ENCODE assay signal across 13 cellular contexts in genomic region chr10:12905067-12905466, GRCh38.
DNase-seq lines count a peak whose midpoint lies in the region; ATAC-seq, FAIRE-seq and TF ChIP-seq lines count a peak whose summit lies in the region.
"Had no signal": no experiment of that assay in that cellular context is flagged by ENCODE, and none has a peak within 500 bp of the region (broad histone marks: within the 10 kb centered on the region; RNA-seq: fewer than 3 reads in every experiment).

No MANE protein-coding gene starts in this region.

- no peak for TF ChIP-seq EP300 in GM12878 (IDR thresholded peaks at IDR 0.05; ENCODE audit: borderline replicate concordance in 1 of 2, control insufficient read depth in 1 of 2, low read depth in 2 of 2, low read length in 2 of 2)
- TF ChIP-seq EP300 in suprapubic skin (IDR thresholded peaks at IDR 0.05), result no peak

- no peaks in the 10 kb centered on the region for H3K9me3 ChIP-seq in GM12878 (replicated peaks; ENCODE audit: control insufficient read depth, insufficient read depth, low read length)
- H3K9me3 ChIP-seq in suprapubic skin, result no peaks in the 10 kb centered on the region
- H3K9me3 ChIP-seq: Caco-2 had no signal

- H3K36me3 ChIP-seq in GM12878 (ENCODE audit: control insufficient read depth in 2 of 2, insufficient read depth in 2 of 2, low read length in 1 of 2) (no peaks in the 10 kb centered on the region), suprapubic skin (no peaks in the 10 kb centered on the region)

- DNase-seq in GM12878 (ENCODE audit: low read depth, low spot score) (no peak), dorsolateral prefrontal cortex (no peak), suprapubic skin (ENCODE audit: low spot score in 2 of 2) (no peak), KBM-7 (no peak), amygdala (lab: John Stamatoyannopoulos, UW) (no peak), ecto neural progenitor cell (ENCODE audit: low spot score) (no peak), 8988T (no peak)
- DNase-seq: Caco-2; CD8-positive, alpha-beta T cell; DND-41; GDM1; HCEC 1CT; HFFc6 had no signal

- H3K4me2 ChIP-seq in GM12878 (ENCODE audit: control insufficient read depth, insufficient read depth), result no peak overlapping the region

- no peak overlapping the region for H3K27ac ChIP-seq in GM12878 (ENCODE audit: control insufficient read depth, insufficient read depth)
- H3K27ac ChIP-seq in dorsolateral prefrontal cortex, result peak overlapping the region in 57 of 59 donors; percentile 40 to 90 (median 75)
- peak overlapping the region; percentile 63 for H3K27ac ChIP-seq in suprapubic skin

- intact Hi-C loops in GM12878 (cut with micrococcal nuclease; ENCODE audit: unreplicated experiment), result loop anchor here (10.0 kb wide), 1 partner anchor 120 kb away; no protein-coding TSS in a partner anchor
- intact Hi-C loops in dorsolateral prefrontal cortex (cut with DNase I), result loop anchor here in 1 of 2 donors (10.0 kb wide), 1 partner anchor 640 kb away; no protein-coding TSS in a partner anchor

- no peak overlapping the region for H3K9ac ChIP-seq in GM12878 (ENCODE audit: control insufficient read depth, insufficient read depth, low read length)

- BruUV-seq in GM12878 (replicated peaks; lab: Mats Ljungman, UMichigan), result no TSS peak

- no peak for FAIRE-seq in GM12878 (lab: Jason Lieb, UNC)

- 14% methylated on average over 5 of the region's 5 CpGs for WGBS in GM12878 (ENCODE audit: insufficient coverage, insufficient replicate concordance, low lambda C conversion rate, missing lambda C conversion rate)
- 74% methylated on average over 5 of the region's 5 CpGs for WGBS in suprapubic skin

- H2AFZ ChIP-seq in GM12878 (ENCODE audit: control insufficient read depth, low read depth, low read length), result no peak overlapping the region

- no peaks in the 10 kb centered on the region for H3K79me2 ChIP-seq in GM12878 (ENCODE audit: control insufficient read depth, insufficient read depth, low read length)

- RAD21 ChIA-PET in GM12878 (lab: Charles Lee; ENCODE audit: unreplicated experiment), result no interaction called here

- no peak for ATAC-seq in GM12878
- ATAC-seq: CD8-positive, alpha-beta T cell had no signal

- CTCF ChIA-PET in GM12878 (lab: Yijun Ruan, JAX), result interaction anchor here (0.7 to 1.4 kb wide), 7 partner anchors 12 to 196 kb away, joined by 3 to 5 read pairs (median 3); partner anchors contain the start of gene OPTN

- H3K4me1 ChIP-seq in GM12878 (ENCODE audit: control insufficient read depth, insufficient read depth, low read length) (no peaks in the 10 kb centered on the region), suprapubic skin (peaks cover 18% of the 10 kb centered on the region)
- H3K4me1 ChIP-seq: Caco-2 had no signal

- TF ChIP-seq CTCF in GM12878 (IDR thresholded peaks at IDR 0.05 in 2 of 3, conservative IDR thresholded peaks at IDR 0.05 in 1 of 3; ENCODE audit: control insufficient read depth in 2 of 3, extremely low read depth in 1 of 3, insufficient read depth in 1 of 3, low read depth in 3 of 3, low read length in 3 of 3), result no peak
- no peak for TF ChIP-seq CTCF in dorsolateral prefrontal cortex (IDR thresholded peaks at IDR 0.05 in 54 of 56, conservative IDR thresholded peaks at IDR 0.05 in 2 of 56; ENCODE audit: low read depth in 1 of 56, partially characterized antibody in 56 of 56)
- TF ChIP-seq CTCF in suprapubic skin (IDR thresholded peaks at IDR 0.05), result no peak

- no peak for TF ChIP-seq POLR2A in GM12878 (IDR thresholded peaks at IDR 0.05; ENCODE audit: low read depth, low read length)
- no peak for TF ChIP-seq POLR2A in suprapubic skin (IDR thresholded peaks at IDR 0.05)

- TF ChIP-seq RAD21 in GM12878 (IDR thresholded peaks at IDR 0.05; ENCODE audit: insufficient read depth, low read depth, low read length), result no peak

- POLR2A ChIA-PET in GM12878 (lab: Charles Lee), result no interaction called here

- H3K27me3 ChIP-seq in GM12878 (replicated peaks in 1 of 2; ENCODE audit: control insufficient read depth in 2 of 2, insufficient read depth in 2 of 2, low read length in 1 of 2) (0 out of 4 replicates have a peak, but pooled peaks cover 0 to 1% of the 10 kb centered on the region in 2 experiments), dorsolateral prefrontal cortex (no peaks in the 10 kb centered on the region), suprapubic skin (no peaks in the 10 kb centered on the region)

- in situ Hi-C loops in GM12878 (cut with MboI), result loop anchor here (10.0 kb wide), 1 partner anchor 690 kb away; no protein-coding TSS in a partner anchor
- in situ Hi-C loops in KBM-7 (cut with MboI; ENCODE audit: low pct_unique_long_range_greater_than_20kb, low sequenced_read_pairs), result no loop called here

- SMC1A ChIA-PET in GM12878 (lab: Charles Lee; ENCODE audit: uncharacterized antibody, unreplicated experiment), result no interaction called here

- H4K20me1 ChIP-seq in GM12878 (ENCODE audit: control insufficient read depth, insufficient read depth), result no peaks in the 10 kb centered on the region

- no peak overlapping the region for H3K4me3 ChIP-seq in GM12878
- H3K4me3 ChIP-seq in dorsolateral prefrontal cortex, result no peak overlapping the region
- no peak overlapping the region for H3K4me3 ChIP-seq in suprapubic skin

TF ChIP-seq in GM12878, 131 proteins besides CTCF, POLR2A, EP300 and RAD21:
- no peak for TF ChIP-seq RCOR1 (conservative IDR thresholded peaks at IDR 0.05; ENCODE audit: low read depth, low read length)
- TF ChIP-seq, protein P1, sequence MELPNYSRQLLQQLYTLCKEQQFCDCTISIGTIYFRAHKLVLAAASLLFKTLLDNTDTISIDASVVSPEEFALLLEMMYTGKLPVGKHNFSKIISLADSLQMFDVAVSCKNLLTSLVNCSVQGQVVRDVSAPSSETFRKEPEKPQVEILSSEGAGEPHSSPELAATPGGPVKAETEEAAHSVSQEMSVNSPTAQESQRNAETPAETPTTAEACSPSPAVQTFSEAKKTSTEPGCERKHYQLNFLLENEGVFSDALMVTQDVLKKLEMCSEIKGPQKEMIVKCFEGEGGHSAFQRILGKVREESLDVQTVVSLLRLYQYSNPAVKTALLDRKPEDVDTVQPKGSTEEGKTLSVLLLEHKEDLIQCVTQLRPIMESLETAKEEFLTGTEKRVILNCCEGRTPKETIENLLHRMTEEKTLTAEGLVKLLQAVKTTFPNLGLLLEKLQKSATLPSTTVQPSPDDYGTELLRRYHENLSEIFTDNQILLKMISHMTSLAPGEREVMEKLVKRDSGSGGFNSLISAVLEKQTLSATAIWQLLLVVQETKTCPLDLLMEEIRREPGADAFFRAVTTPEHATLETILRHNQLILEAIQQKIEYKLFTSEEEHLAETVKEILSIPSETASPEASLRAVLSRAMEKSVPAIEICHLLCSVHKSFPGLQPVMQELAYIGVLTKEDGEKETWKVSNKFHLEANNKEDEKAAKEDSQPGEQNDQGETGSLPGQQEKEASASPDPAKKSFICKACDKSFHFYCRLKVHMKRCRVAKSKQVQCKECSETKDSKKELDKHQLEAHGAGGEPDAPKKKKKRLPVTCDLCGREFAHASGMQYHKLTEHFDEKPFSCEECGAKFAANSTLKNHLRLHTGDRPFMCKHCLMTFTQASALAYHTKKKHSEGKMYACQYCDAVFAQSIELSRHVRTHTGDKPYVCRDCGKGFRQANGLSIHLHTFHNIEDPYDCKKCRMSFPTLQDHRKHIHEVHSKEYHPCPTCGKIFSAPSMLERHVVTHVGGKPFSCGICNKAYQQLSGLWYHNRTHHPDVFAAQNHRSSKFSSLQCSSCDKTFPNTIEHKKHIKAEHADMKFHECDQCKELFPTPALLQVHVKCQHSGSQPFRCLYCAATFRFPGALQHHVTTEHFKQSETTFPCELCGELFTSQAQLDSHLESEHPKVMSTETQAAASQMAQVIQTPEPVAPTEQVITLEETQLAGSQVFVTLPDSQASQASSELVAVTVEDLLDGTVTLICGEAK (IDR thresholded peaks at IDR 0.05; ENCODE audit: borderline replicate concordance), result peak; percentile 54; the same call in 1 of the 2 replicates
